8 cellular contexts compared by ENCODE assay signal in genomic region chr4:89024051-89024675, GRCh38. TPM values are rescaled to one million over a fixed set of nuclear protein-coding genes. Genes with fewer than 3 reads are reported as not detected.
DNase-seq lines count a peak whose midpoint lies in the region; ATAC-seq, FAIRE-seq and TF ChIP-seq lines count a peak whose summit lies in the region.

No MANE protein-coding gene starts in this region.

- DNase-seq in AG04449 (ENCODE audit: low read depth, low spot score) = peak; percentile 29
- DNase-seq in GM13977 (ENCODE audit: low spot score) = peak; percentile 50
- DNase-seq in NCI-H1105 (lab: John Stamatoyannopoulos, UW) = peak; percentile 31
- peak; percentile 82 for DNase-seq in SKM-1 (lab: John Stamatoyannopoulos, UW; ENCODE audit: unreplicated experiment)
- peak; percentile 86 to 87 for DNase-seq in cardiac fibroblast (ENCODE audit: low read depth in 2 of 2)
- no peak for DNase-seq in kidney
- DNase-seq in stimulated activated CD4-positive, alpha-beta T cell treated with anti-CD3 and anti-CD28 coated beads, Interleukin-4, amount 100 ng/mL, for 24 hours = peak; percentile 64

- H3K4me3 ChIP-seq in AG04449 (ENCODE audit: low read depth, low read length) = no peak overlapping the region
- no peak overlapping the region for H3K4me3 ChIP-seq in cardiac fibroblast (replicated peaks in 1 of 2; ENCODE audit: low read depth in 2 of 2, low read length in 2 of 2)
- no peak overlapping the region for H3K4me3 ChIP-seq in kidney (ENCODE audit: low read length in 2 of 2)

- in situ Hi-C loops in GM13977 (cut with MboI; ENCODE audit: low pct_unique_long_range_greater_than_20kb, low sequenced_read_pairs, unreplicated experiment) = loop anchor here (10.0 to 25.0 kb wide), 2 partner anchors 209 to 487 kb away; no protein-coding TSS in a partner anchor

- H3K27ac ChIP-seq in kidney (ENCODE audit: low read depth in 2 of 2, low read length in 2 of 2) = no peak overlapping the region

- no peak overlapping the region for H3K9ac ChIP-seq in kidney (ENCODE audit: low read length in 2 of 2)

- no peaks in the 10 kb centered on the region for H3K9me3 ChIP-seq in kidney (ENCODE audit: control insufficient read depth in 1 of 2, low read length in 2 of 2)

- TF ChIP-seq CTCF in AG04449 (IDR thresholded peaks at IDR 0.05; ENCODE audit: insufficient read depth, low read length, missing control alignments) = peak; percentile 59
- peak; percentile 70 for TF ChIP-seq CTCF in GM13977 (IDR thresholded peaks at IDR 0.05; ENCODE audit: extremely low read depth, insufficient read depth, missing control alignments)
- peak; percentile 64 for TF ChIP-seq CTCF in cardiac fibroblast (IDR thresholded peaks at IDR 0.05; ENCODE audit: low read depth, low read length)
- peak; percentile 94 for TF ChIP-seq CTCF in kidney (IDR thresholded peaks at IDR 0.05; ENCODE audit: borderline replicate concordance, extremely low read depth, insufficient read depth)

- peak; percentile 91 for ATAC-seq in HG02763 (IDR thresholded peaks at IDR 0.05; ENCODE audit: unreplicated experiment)

- POLR2A ChIA-PET in AG04449 (lab: Yijun Ruan, JAX) = no interaction called here

- peaks cover 0 to 2% of the 10 kb centered on the region in 2 donors for H3K4me1 ChIP-seq in kidney (ENCODE audit: control insufficient read depth in 1 of 2, insufficient read depth in 1 of 2, low read depth in 1 of 2, low read length in 2 of 2)

- intact Hi-C loops in kidney (cut with DNase I) = loop anchor here (10.0 kb wide), 2 partner anchors 199 to 319 kb away; no protein-coding TSS in a partner anchor

- H3K36me3 ChIP-seq in kidney (ENCODE audit: control insufficient read depth in 1 of 2, insufficient read depth in 2 of 2, low read length in 2 of 2) = no peaks in the 10 kb centered on the region

- CTCF ChIA-PET in AG04449 (lab: Yijun Ruan, JAX) = interaction anchor here (0.6 to 11.9 kb wide), 42 partner anchors 8 to 499 kb away, joined by 3 to 299 read pairs (median 4); partner anchors contain the start of genes NAP1L5 and PYURF

- peak; percentile 98 for FAIRE-seq in kidney (lab: Jason Lieb, UNC)

RNA-seq across cellular contexts. Expression of gene FAM13A, which starts 32.8 kb away (rescaled TPM):
- 48.3 TPM for total RNA-seq in kidney
- 12.9 TPM for polyA plus RNA-seq in kidney (ENCODE audit: insufficient read depth, low read depth, low replicate concordance)
